11 cellular contexts compared by ENCODE assay signal in genomic region chr1:165543651-165544452, GRCh38. TPM values are rescaled to one million over a fixed set of nuclear protein-coding genes. Genes with fewer than 3 reads are reported as not detected.
DNase-seq lines count a peak whose midpoint lies in the region; ATAC-seq and TF ChIP-seq lines count a peak whose summit lies in the region.
"Had no signal": no experiment of that assay in that cellular context is flagged by ENCODE, and none has a peak within 500 bp of the region (broad histone marks: within the 10 kb centered on the region; RNA-seq: fewer than 3 reads in every experiment).

TSS of gene LRRC52 (plus strand) at chr1:165544000. CDS start at chr1:165544297, 297 bp downstream.

- TF ChIP-seq CTCF in SK-N-SH (IDR thresholded peaks at IDR 0.05) (no peak), testis (IDR thresholded peaks at IDR 0.05) (no peak), gastroesophageal sphincter (IDR thresholded peaks at IDR 0.05) (no peak)

- no peaks in the 10 kb centered on the region for H3K9me3 ChIP-seq in SK-N-SH
- H3K9me3 ChIP-seq in testis = no peaks in the 10 kb centered on the region
- H3K9me3 ChIP-seq in Karpas-422 (ENCODE audit: low read length) = no peaks in the 10 kb centered on the region
- no peaks in the 10 kb centered on the region for H3K9me3 ChIP-seq in gastroesophageal sphincter

- no peaks in the 10 kb centered on the region for H3K36me3 Mint-ChIP-seq in activated naive CD8-positive, alpha-beta T cell treated with anti-CD3 and anti-CD28 coated beads, Interleukin-2, amount 50 U/mL, for 24 hours (ENCODE audit: low read depth)

- no peaks in the 10 kb centered on the region; the same call in 1 of the 2 replicates for H3K27me3 ChIP-seq in SK-N-SH (ENCODE audit: insufficient read depth)
- no peaks in the 10 kb centered on the region for H3K27me3 ChIP-seq in testis
- H3K27me3 ChIP-seq in Karpas-422 (ENCODE audit: low read length) = no peaks in the 10 kb centered on the region
- no peaks in the 10 kb centered on the region for H3K27me3 ChIP-seq in gastroesophageal sphincter

- TF ChIP-seq EP300 in SK-N-SH (IDR thresholded peaks at IDR 0.05; ENCODE audit: borderline replicate concordance in 1 of 2, low read depth in 1 of 2, low read length in 1 of 2) (no peak), gastroesophageal sphincter (IDR thresholded peaks at IDR 0.05) (no peak)

- DNase-seq in SK-N-SH (peak; percentile 16), inferior parietal cortex (ENCODE audit: extremely low spot score) (peak; percentile 27), testis (peak; percentile 53), Karpas-422 (no peak)
- DNase-seq in activated naive CD8-positive, alpha-beta T cell treated with anti-CD3 and anti-CD28 coated beads, Interleukin-2, amount 50 U/mL, for 24 hours = no peak
- DNase-seq: activated B cell treated with CpG ODN at 0.5 μM for 24 hours, NCI-H1048 had no signal

- no peaks in the 10 kb centered on the region for H3K36me3 ChIP-seq in SK-N-SH (replicated peaks in 1 of 2; ENCODE audit: control insufficient read depth in 1 of 2, insufficient read depth in 2 of 2, low read length in 1 of 2)
- no peaks in the 10 kb centered on the region for H3K36me3 ChIP-seq in testis (ENCODE audit: low read depth, missing control alignments)
- H3K36me3 ChIP-seq in Karpas-422 (ENCODE audit: insufficient read depth, low read length) = no peaks in the 10 kb centered on the region
- no peaks in the 10 kb centered on the region for H3K36me3 ChIP-seq in gastroesophageal sphincter

- H3K9me3 Mint-ChIP-seq in activated naive CD8-positive, alpha-beta T cell treated with anti-CD3 and anti-CD28 coated beads, Interleukin-2, amount 50 U/mL, for 24 hours = no peaks in the 10 kb centered on the region
- H3K9me3 Mint-ChIP-seq: activated B cell treated with CpG ODN at 0.5 μM for 24 hours had no signal

- no peak within 1 kb of the TSS for H3K27ac ChIP-seq in SK-N-SH (ENCODE audit: low read depth in 2 of 2, low read length in 1 of 2)
- no peak within 1 kb of the TSS for H3K27ac ChIP-seq in testis
- H3K27ac ChIP-seq in Karpas-422 (ENCODE audit: low read length) = no peak within 1 kb of the TSS
- peak within 1 kb of the TSS in 1 of 4 donors; percentile 0 for H3K27ac ChIP-seq in gastroesophageal sphincter

- H3K4me2 ChIP-seq in SK-N-SH (no peak within 1 kb of the TSS), Karpas-422 (ENCODE audit: low read depth, low read length, poor library complexity, severe bottlenecking) (no peak within 1 kb of the TSS)

- peaks cover 45% of the 10 kb centered on the region for H3K27me3 Mint-ChIP-seq in activated naive CD8-positive, alpha-beta T cell treated with anti-CD3 and anti-CD28 coated beads, Interleukin-2, amount 50 U/mL, for 24 hours

- intact Hi-C loops in testis (cut with DNase I; ENCODE audit: low total_unique reads) = no loop called here

- H3K4me1 ChIP-seq in SK-N-SH (ENCODE audit: control insufficient read depth in 1 of 2, insufficient read depth in 2 of 2, low read depth in 1 of 2, low read length in 1 of 2) (peaks cover 0 to 3% of the 10 kb centered on the region in 2 experiments; a peak in 1 of 4 replicates), testis (peaks cover 4% of the 10 kb centered on the region), Karpas-422 (ENCODE audit: low read length) (no peaks in the 10 kb centered on the region), gastroesophageal sphincter (peaks cover 0 to 13% (median 5%) of the 10 kb centered on the region in 3 donors)

- POLR2A ChIA-PET in SK-N-SH (lab: Yijun Ruan, JAX) = no interaction called here

- TF ChIP-seq RAD21 in SK-N-SH (IDR thresholded peaks at IDR 0.05; ENCODE audit: low read length) = no peak

- H3K4me1 Mint-ChIP-seq in activated naive CD8-positive, alpha-beta T cell treated with anti-CD3 and anti-CD28 coated beads, Interleukin-2, amount 50 U/mL, for 24 hours = peaks cover 4% of the 10 kb centered on the region
- H3K4me1 Mint-ChIP-seq: activated B cell treated with CpG ODN at 0.5 μM for 24 hours had no signal

- no peak for TF ChIP-seq POLR2A in testis (IDR thresholded peaks at IDR 0.05)
- TF ChIP-seq POLR2A in gastroesophageal sphincter (IDR thresholded peaks at IDR 0.05) = no peak

- WGBS in SK-N-SH (ENCODE audit: low lambda C conversion rate) = 26% methylated on average over 8 of the region's 12 CpGs
- WGBS in testis, 2 donors = 29 to 38% methylated on average over 11 to 12 of the region's 12 CpGs
- WGBS in gastroesophageal sphincter (ENCODE audit: low coverage in 1 of 2), 2 donors = 29% methylated on average over 5 of the region's 12 CpGs; no CpG with 5 or more reads in 1 of the 2 donors

- ATAC-seq in SK-N-SH treated with all-trans-retinoic acid at 6 μM for 48 hours (no peak), HG02678 (IDR thresholded peaks at IDR 0.05; ENCODE audit: unreplicated experiment) (no peak), gastroesophageal sphincter (no peak)
- ATAC-seq in activated naive CD8-positive, alpha-beta T cell treated with anti-CD3 and anti-CD28 coated beads, Interleukin-2, amount 50 U/mL, for 24 hours = peak; percentile 43

- CTCF ChIA-PET in SK-N-SH (lab: Yijun Ruan, JAX) = interaction anchor here (1.2 to 1.3 kb wide), 2 partner anchors 49 to 150 kb away, joined by 3 to 4 read pairs; no protein-coding TSS in a partner anchor

- H3K4me3 ChIP-seq in SK-N-SH (ENCODE audit: low read depth in 2 of 2, low read length in 1 of 2) = no peak within 1 kb of the TSS
- no peak within 1 kb of the TSS for H3K4me3 ChIP-seq in testis
- no peak within 1 kb of the TSS for H3K4me3 ChIP-seq in Karpas-422 (ENCODE audit: low read length)
- H3K4me3 ChIP-seq in gastroesophageal sphincter = no peak within 1 kb of the TSS

- H3K9me2 ChIP-seq in SK-N-SH = no peaks in the 10 kb centered on the region
- no peaks in the 10 kb centered on the region for H3K9me2 ChIP-seq in Karpas-422 (replicated peaks; ENCODE audit: insufficient read depth, low read length)

- no peak within 1 kb of the TSS for H3K27ac Mint-ChIP-seq in activated naive CD8-positive, alpha-beta T cell treated with anti-CD3 and anti-CD28 coated beads, Interleukin-2, amount 50 U/mL, for 24 hours
- H3K27ac Mint-ChIP-seq: activated B cell treated with CpG ODN at 0.5 μM for 24 hours had no signal

- H2AFZ ChIP-seq in SK-N-SH (ENCODE audit: low read depth) (no peak within 1 kb of the TSS), Karpas-422 (ENCODE audit: low read length) (no peak within 1 kb of the TSS)

- H4K20me1 ChIP-seq in SK-N-SH (ENCODE audit: insufficient read depth) (no peaks in the 10 kb centered on the region), Karpas-422 (ENCODE audit: insufficient read depth, low read depth, low read length) (no peaks in the 10 kb centered on the region)

- H3K79me2 ChIP-seq in SK-N-SH (ENCODE audit: insufficient read depth) = no peaks in the 10 kb centered on the region
- no peaks in the 10 kb centered on the region for H3K79me2 ChIP-seq in Karpas-422 (ENCODE audit: low read length)

- no peak within 1 kb of the TSS for H3K9ac ChIP-seq in SK-N-SH
- no peak within 1 kb of the TSS for H3K9ac ChIP-seq in Karpas-422 (ENCODE audit: low read length)

- H3F3A ChIP-seq in SK-N-SH (replicated peaks; ENCODE audit: insufficient read depth) = no peaks in the 10 kb centered on the region

- H3K4me3 Mint-ChIP-seq in activated naive CD8-positive, alpha-beta T cell treated with anti-CD3 and anti-CD28 coated beads, Interleukin-2, amount 50 U/mL, for 24 hours = no peak within 1 kb of the TSS
- H3K4me3 Mint-ChIP-seq: activated B cell treated with CpG ODN at 0.5 μM for 24 hours had no signal

TF ChIP-seq in SK-N-SH, 30 proteins besides CTCF, POLR2A, EP300 and RAD21 (continues in another document):
- TF ChIP-seq POLR2AphosphoS5 (IDR thresholded peaks at IDR 0.05; ENCODE audit: low read depth, low read length) (no peak), ELF1 (IDR thresholded peaks at IDR 0.05) (no peak), SIN3A (IDR thresholded peaks at IDR 0.05; ENCODE audit: borderline replicate concordance, low read depth, low read length) (no peak)

TF ChIP-seq in SK-N-SH treated with all-trans-retinoic acid at 6 μM for 48 hours, 23 proteins besides CTCF, POLR2A, EP300 and RAD21 (continues in another document):
- TF ChIP-seq CSRNP3 (CRISPR knock-in tag; IDR thresholded peaks at IDR 0.05) (no peak), SNAI2 (CRISPR knock-in tag; IDR thresholded peaks at IDR 0.05) (no peak), CSDC2 (CRISPR knock-in tag; IDR thresholded peaks at IDR 0.05) (no peak), PPARA (CRISPR knock-in tag; IDR thresholded peaks at IDR 0.05; ENCODE audit: borderline replicate concordance) (no peak), ARNTL (CRISPR knock-in tag; IDR thresholded peaks at IDR 0.05; ENCODE audit: borderline replicate concordance, low read depth) (no peak), ZNF8 (CRISPR knock-in tag; IDR thresholded peaks at IDR 0.05) (no peak), ZC3H10 (CRISPR knock-in tag; IDR thresholded peaks at IDR 0.05) (no peak), GLIS3 (CRISPR knock-in tag; IDR thresholded peaks at IDR 0.05) (no peak)

RNA-seq across cellular contexts. Expression of gene LRRC52, which starts in this region (rescaled TPM):
- polyA plus RNA-seq in SK-N-SH (2012; rRNA removed) (not detected in 2 replicates), testis (ENCODE audit: insufficient read depth, low read depth, low replicate concordance) (29.4 TPM)
- not detected in 2 replicates for polyA plus RNA-seq in SK-N-SH (2012; cell fraction: cytosol; rRNA removed)
- not detected in 2 replicates for polyA plus RNA-seq in SK-N-SH (2012; cell fraction: nucleus; rRNA removed)
- total RNA-seq in testis (1 to 10 TPM; 3.8 TPM), gastroesophageal sphincter (not detected)
- not detected in 2 replicates for total RNA-seq in Karpas-422 (2014; rRNA removed; shearing (Covaris generic); ENCODE audit: low replicate concordance)
- total RNA-seq: activated B cell treated with CpG ODN at 0.5 μM for 24 hours had no signal
- polyA plus RNA-seq: AG04450 had no signal

Comparison
In these comparisons a context has a peak if more than half of its experiments do, and no peak if none do; other contexts are left out.
1. RNA of gene LRRC52 (polyA plus RNA-seq): 29.4 TPM in testis (single experiment); not detected in SK-N-SH; every median in the first group is over 10 times any median in the second.
2. Peak in DNase-seq in SK-N-SH; RNA of the gene not detected or under 1 TPM.
3. DNase-seq: peak in inferior parietal cortex (single experiment) and testis (single experiment); none in activated naive CD8-positive, alpha-beta T cell treated with anti-CD3 and anti-CD28 coated beads, Interleukin-2, amount 50 U/mL, for 24 hours (single experiment) and Karpas-422 (single experiment).